Comparison of ENCODE assay signal across 20 cellular contexts in genomic region chr6:56963793-56964192, GRCh38.
"Had no signal": no experiment of that assay in that cellular context is flagged by ENCODE, and none has a peak within 500 bp of the region (broad histone marks: within the 10 kb centered on the region; RNA-seq: fewer than 3 reads in every experiment).

No MANE protein-coding gene starts in this region.

- H3K36me3 ChIP-seq: MG63 had no signal

- ATAC-seq: HepG2 had no signal

- H3K27me3 ChIP-seq: MG63 had no signal

- H3K27ac ChIP-seq: RWPE1 had no signal

- DNase-seq: IMR-90, Karpas-422, KG1, MG63, NCI-H1092, NCI-H1436, NCI-H187, NCI-H2029, NCI-H2081 treated with DMSO at 0.1 percent for 48 hours, NCI-H2171, NCI-H226, NCI-H446, NCI-H510A, NCI-H524 treated with DMSO at 0.1 percent for 48 hours, NCI-H69, NCI-H774, SHP77, SK-N-SH had no signal

- H3K4me3 ChIP-seq: MG63 had no signal

- FAIRE-seq: HepG2 had no signal

- H3K9me3 ChIP-seq: MG63, SK-N-SH had no signal
